8 cellular contexts compared by ENCODE assay signal in the genomic region with DNA sequence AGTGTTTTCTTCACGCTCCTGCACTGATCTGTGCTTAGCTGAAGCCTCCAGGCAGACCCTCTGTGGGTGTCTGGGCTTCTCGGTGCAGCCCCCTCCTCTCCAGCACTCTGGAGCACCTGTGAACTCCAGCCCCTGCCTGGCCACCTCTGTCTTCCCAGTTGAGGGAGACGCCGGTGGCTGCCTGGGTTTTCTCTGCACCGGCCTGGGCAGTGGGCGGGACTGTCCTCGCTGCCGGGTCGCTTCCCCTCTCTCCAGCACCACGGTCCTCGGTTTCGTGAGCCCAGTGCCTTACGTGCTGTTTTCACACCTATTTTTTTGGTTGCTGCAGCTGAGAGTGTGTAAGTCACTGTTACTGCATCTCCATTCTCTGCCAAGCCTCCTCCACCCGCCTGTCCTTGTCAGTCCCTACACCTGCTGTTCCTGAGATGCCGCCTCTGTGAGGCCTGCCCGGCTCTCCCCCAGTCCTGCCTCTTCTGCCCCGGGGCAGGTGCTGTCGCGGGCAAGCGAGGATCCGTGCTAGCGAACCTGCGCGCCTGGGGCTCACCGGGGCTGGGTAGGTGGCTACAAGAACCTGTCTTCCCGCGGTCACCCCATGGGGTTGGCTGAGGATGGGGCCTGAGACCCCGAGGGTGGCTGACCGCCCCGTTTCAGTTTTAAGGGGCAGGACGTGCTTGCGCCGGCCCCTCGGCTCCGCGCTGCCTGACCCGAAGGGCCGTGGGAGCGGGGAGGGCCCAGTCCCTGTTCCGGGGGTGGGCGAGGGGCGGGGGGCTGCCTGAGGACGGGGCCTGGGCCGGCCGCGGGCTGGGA. TPM values are rescaled to one million over a fixed set of nuclear protein-coding genes. Genes with fewer than 3 reads are reported as not detected.
DNase-seq lines count a peak whose midpoint lies in the region; ATAC-seq and TF ChIP-seq lines count a peak whose summit lies in the region.

No MANE protein-coding gene starts in this region.

- no peak for TF ChIP-seq CTCF in GM12875 (IDR thresholded peaks at IDR 0.05; ENCODE audit: borderline replicate concordance, insufficient read depth, low read depth, low read length)

- 2% methylated on average over 46 of the region's 46 CpGs for WGBS in right cardiac atrium

- no peak for DNase-seq in Jurkat, Clone E6-1 (ENCODE audit: low read depth, low spot score)
- peak; percentile 21 for DNase-seq in activated T-helper 9 cell treated with anti-CD3 and anti-CD28 coated beads, Interleukin-2, amount 50 U/mL, for 16 hours (ENCODE audit: low read depth)
- peak; percentile 52 to 82 (median 81) for DNase-seq in right cardiac atrium
- DNase-seq in NCI-H2081 treated with DMSO at 0.1 percent for 48 hours (lab: John Stamatoyannopoulos, UW), result no peak
- no peak for DNase-seq in UCSD-AML1 (lab: John Stamatoyannopoulos, UW; ENCODE audit: unreplicated experiment)
- no peak for DNase-seq in NCI-H1694 treated with DMSO at 0.1 percent for 48 hours (lab: John Stamatoyannopoulos, UW)

- no peak overlapping the region for H3K27ac ChIP-seq in right cardiac atrium (ENCODE audit: low read length)
- H3K27ac ChIP-seq in skin epidermis, result peak overlapping the region in 6 of 21 experiments; percentile 32 to 78 (median 50)

- peak overlapping the region; percentile 51 for H3K4me3 ChIP-seq in GM12875 (ENCODE audit: low read depth, low read length)
- H3K4me3 ChIP-seq in Jurkat, Clone E6-1 (ENCODE audit: low read length), result peak overlapping the region; percentile 52
- H3K4me3 ChIP-seq in right cardiac atrium (ENCODE audit: low read length), result peak overlapping the region; percentile 63
- H3K4me3 ChIP-seq in skin epidermis, result peak overlapping the region; percentile 42 to 59 (median 52)

- H3K9me3 ChIP-seq in right cardiac atrium (ENCODE audit: control insufficient read depth, low read length), result no peaks in the 10 kb centered on the region

- H3K27me3 ChIP-seq in right cardiac atrium (ENCODE audit: control insufficient read depth, insufficient read depth), result no peaks in the 10 kb centered on the region

- ATAC-seq in right cardiac atrium, result peak; percentile 8 to 12

- H3K4me1 ChIP-seq in right cardiac atrium (ENCODE audit: control insufficient read depth, insufficient read depth, low read length), result no peaks in the 10 kb centered on the region

- intact Hi-C loops in right cardiac atrium (cut with DNase I), result no loop called here

RNA-seq across cellular contexts. Expression of a gene that starts 2.4 kb away (rescaled TPM):
- 12.2 TPM for polyA plus RNA-seq in Jurkat, Clone E6-1 (2012; ENCODE audit: insufficient read depth, insufficient read length)
- 10 to 100 TPM; 17.4 to 21.7 (median 20.3) TPM for total RNA-seq in right cardiac atrium
- polyA plus RNA-seq in right cardiac atrium, result 19.2 TPM

RNA-seq across cellular contexts. Expression of a gene that starts 15.8 kb away (rescaled TPM):
- 2.1 TPM for polyA plus RNA-seq in Jurkat, Clone E6-1 (2012; ENCODE audit: insufficient read depth, insufficient read length)
- total RNA-seq in right cardiac atrium, result under 1 TPM in 2 of 4 donors, not detected in 2; 0.36 to 0.37 TPM
- 0.34 TPM for polyA plus RNA-seq in right cardiac atrium

RNA-seq across cellular contexts. Expression of a gene that starts 22.2 kb away (rescaled TPM):
- polyA plus RNA-seq in Jurkat, Clone E6-1 (2012; ENCODE audit: insufficient read depth, insufficient read length), result 3.7 TPM
- 10 to 100 TPM; 14.7 to 17.4 (median 17.1) TPM for total RNA-seq in right cardiac atrium
- polyA plus RNA-seq in right cardiac atrium, result 8.5 TPM

RNA-seq across cellular contexts. Expression of a gene that starts 35.7 kb away (rescaled TPM):
- polyA plus RNA-seq in Jurkat, Clone E6-1 (2012; ENCODE audit: insufficient read depth, insufficient read length), result 12.8 TPM
- 1 to 10 TPM; 4.5 to 4.9 (median 4.6) TPM for total RNA-seq in right cardiac atrium
- 3.6 TPM for polyA plus RNA-seq in right cardiac atrium

Comparison
In these comparisons a context has a peak if more than half of its experiments do, and no peak if none do; other contexts are left out.
1. DNase-seq: peak in activated T-helper 9 cell treated with anti-CD3 and anti-CD28 coated beads, Interleukin-2, amount 50 U/mL, for 16 hours (single experiment) and right cardiac atrium (3 of 3); none in Jurkat, Clone E6-1 (single experiment), NCI-H2081 treated with DMSO at 0.1 percent for 48 hours (single experiment), UCSD-AML1 (single experiment) and NCI-H1694 treated with DMSO at 0.1 percent for 48 hours (single experiment).
2. Peak in every context shown above with its lines, with median percentiles within 50 percentile points of each other: H3K4me3 ChIP-seq.